9 cellular contexts compared by ENCODE assay signal in genomic region chr13:95002968-95003813, GRCh38.
DNase-seq lines count a peak whose midpoint lies in the region; ATAC-seq and TF ChIP-seq lines count a peak whose summit lies in the region.
"Had no signal": no experiment of that assay in that cellular context is flagged by ENCODE, and none has a peak within 500 bp of the region (broad histone marks: within the 10 kb centered on the region; RNA-seq: fewer than 3 reads in every experiment).

No MANE protein-coding gene starts in this region.

- H3K9ac ChIP-seq in adipocyte (ENCODE audit: low read length), result peak overlapping the region; percentile 35

- no TSS peak for BruUV-seq in OCI-LY7 (replicated peaks; lab: Mats Ljungman, UMichigan)

- no peaks in the 10 kb centered on the region for H4K20me1 ChIP-seq in OCI-LY7 (ENCODE audit: insufficient read depth, low read length)

- CTCF ChIA-PET in OCI-LY7 (lab: Charles Lee; ENCODE audit: unreplicated experiment), result no interaction called here

- no peak for DNase-seq in natural killer cell treated with Interleukin-12 subunit alpha and Interleukin-12 subunit beta and Interleukin-15 and Interleukin-18, amount 100 ng/mL, for 72 hours (ENCODE audit: low spot score)
- DNase-seq in natural killer cell, result no peak
- DNase-seq in adipocyte (ENCODE audit: low read depth), result no peak
- DNase-seq in left kidney (ENCODE audit: low read depth, low spot score), result peak; percentile 51
- DNase-seq in activated CD4-positive, alpha-beta T cell treated with anti-CD3 and anti-CD28 coated beads, Interleukin-2, amount 50 U/mL, for 1 hour, result no peak
- DNase-seq in OCI-LY7 (ENCODE audit: low spot score), result no peak
- no peak for DNase-seq in NCI-H82 (lab: John Stamatoyannopoulos, UW)
- no peak for DNase-seq in glomerular visceral epithelial cell (ENCODE audit: extremely low spot score)
- DNase-seq: CD4-positive, alpha-beta T cell had no signal

- no peaks in the 10 kb centered on the region for H3K9me3 ChIP-seq in adipocyte (ENCODE audit: control insufficient read depth, low read length)
- H3K9me3 ChIP-seq in OCI-LY7 (ENCODE audit: low read length), result no peaks in the 10 kb centered on the region

- H3K27ac ChIP-seq in OCI-LY7 (ENCODE audit: low read depth, low read length, poor library complexity, severe bottlenecking), result no peak overlapping the region

- no peaks in the 10 kb centered on the region for H3K36me3 ChIP-seq in adipocyte (ENCODE audit: control insufficient read depth, insufficient read depth, low read length, severe bottlenecking)
- no peaks in the 10 kb centered on the region for H3K36me3 ChIP-seq in OCI-LY7 (ENCODE audit: insufficient read depth, low read length)

- H3K27me3 ChIP-seq in adipocyte (replicated peaks; ENCODE audit: control insufficient read depth, insufficient read depth, low read length), result no peaks in the 10 kb centered on the region

- H3K4me3 ChIP-seq in adipocyte (ENCODE audit: low read length) (peak overlapping the region; percentile 60), OCI-LY7 (ENCODE audit: low read depth, low read length, poor library complexity, severe bottlenecking) (no peak overlapping the region)

- intact Hi-C loops in natural killer cell (cut with micrococcal nuclease) (no loop called here), OCI-LY7 (cut with micrococcal nuclease; ENCODE audit: unreplicated experiment) (no loop called here)

- no peak overlapping the region for H2AFZ ChIP-seq in OCI-LY7 (ENCODE audit: low read length)

- no peak for TF ChIP-seq CTCF in natural killer cell (IDR thresholded peaks at IDR 0.05)
- TF ChIP-seq CTCF in OCI-LY7 (conservative IDR thresholded peaks at IDR 0.05; ENCODE audit: low read length), result no peak

- H3K4me3 Mint-ChIP-seq in natural killer cell treated with Interleukin-12 subunit alpha and Interleukin-12 subunit beta and Interleukin-15 and Interleukin-18, amount 100 ng/mL, for 72 hours, result no peak overlapping the region
- no peak overlapping the region for H3K4me3 Mint-ChIP-seq in natural killer cell
- H3K4me3 Mint-ChIP-seq: CD4-positive, alpha-beta T cell had no signal

- peaks cover 22 to 25% of the 10 kb centered on the region in 2 donors for H3K27me3 Mint-ChIP-seq in natural killer cell treated with Interleukin-12 subunit alpha and Interleukin-12 subunit beta and Interleukin-15 and Interleukin-18, amount 100 ng/mL, for 72 hours
- peaks cover 18 to 27% of the 10 kb centered on the region in 2 donors for H3K27me3 Mint-ChIP-seq in natural killer cell (ENCODE audit: low read depth in 2 of 2)

- H3K4me1 Mint-ChIP-seq in natural killer cell treated with Interleukin-12 subunit alpha and Interleukin-12 subunit beta and Interleukin-15 and Interleukin-18, amount 100 ng/mL, for 72 hours (ENCODE audit: low read depth in 2 of 2), result no peaks in the 10 kb centered on the region
- no peaks in the 10 kb centered on the region for H3K4me1 Mint-ChIP-seq in natural killer cell

- no peaks in the 10 kb centered on the region for H3K9me2 ChIP-seq in OCI-LY7 (ENCODE audit: insufficient read depth, low read length)

- no peaks in the 10 kb centered on the region for H3K36me3 Mint-ChIP-seq in natural killer cell treated with Interleukin-12 subunit alpha and Interleukin-12 subunit beta and Interleukin-15 and Interleukin-18, amount 100 ng/mL, for 72 hours
- no peaks in the 10 kb centered on the region for H3K36me3 Mint-ChIP-seq in natural killer cell

- no peaks in the 10 kb centered on the region for H3K79me2 ChIP-seq in OCI-LY7 (ENCODE audit: insufficient read depth, low read depth, low read length)

- H3K4me1 ChIP-seq in adipocyte (ENCODE audit: control insufficient read depth, insufficient read depth, low read length) (peaks cover 11% of the 10 kb centered on the region), OCI-LY7 (ENCODE audit: insufficient read depth, low read length, poor library complexity, severe bottlenecking) (no peaks in the 10 kb centered on the region)

- H3K4me2 ChIP-seq in OCI-LY7 (ENCODE audit: low read length), result no peak overlapping the region

- POLR2A ChIA-PET in OCI-LY7 (lab: Charles Lee), result no interaction called here

- peak; percentile 28 to 33 for ATAC-seq in natural killer cell treated with Interleukin-12 subunit alpha and Interleukin-12 subunit beta and Interleukin-15 and Interleukin-18, amount 100 ng/mL, for 72 hours
- ATAC-seq in natural killer cell, result no peak

- no peak overlapping the region for H3K27ac Mint-ChIP-seq in natural killer cell treated with Interleukin-12 subunit alpha and Interleukin-12 subunit beta and Interleukin-15 and Interleukin-18, amount 100 ng/mL, for 72 hours
- no peak overlapping the region for H3K27ac Mint-ChIP-seq in natural killer cell
- H3K27ac Mint-ChIP-seq: CD4-positive, alpha-beta T cell had no signal

- no peaks in the 10 kb centered on the region for H3K9me3 Mint-ChIP-seq in natural killer cell treated with Interleukin-12 subunit alpha and Interleukin-12 subunit beta and Interleukin-15 and Interleukin-18, amount 100 ng/mL, for 72 hours
- H3K9me3 Mint-ChIP-seq in natural killer cell, result no peaks in the 10 kb centered on the region
- H3K9me3 Mint-ChIP-seq: CD4-positive, alpha-beta T cell had no signal

Comparison
In these comparisons a context has a peak if more than half of its experiments do, and no peak if none do; other contexts are left out.
1. ATAC-seq: peak in natural killer cell treated with Interleukin-12 subunit alpha and Interleukin-12 subunit beta and Interleukin-15 and Interleukin-18, amount 100 ng/mL, for 72 hours (2 of 2); none in natural killer cell (0 of 3).